Comparison of ENCODE assay signal across 17 cellular contexts in the genomic region with DNA sequence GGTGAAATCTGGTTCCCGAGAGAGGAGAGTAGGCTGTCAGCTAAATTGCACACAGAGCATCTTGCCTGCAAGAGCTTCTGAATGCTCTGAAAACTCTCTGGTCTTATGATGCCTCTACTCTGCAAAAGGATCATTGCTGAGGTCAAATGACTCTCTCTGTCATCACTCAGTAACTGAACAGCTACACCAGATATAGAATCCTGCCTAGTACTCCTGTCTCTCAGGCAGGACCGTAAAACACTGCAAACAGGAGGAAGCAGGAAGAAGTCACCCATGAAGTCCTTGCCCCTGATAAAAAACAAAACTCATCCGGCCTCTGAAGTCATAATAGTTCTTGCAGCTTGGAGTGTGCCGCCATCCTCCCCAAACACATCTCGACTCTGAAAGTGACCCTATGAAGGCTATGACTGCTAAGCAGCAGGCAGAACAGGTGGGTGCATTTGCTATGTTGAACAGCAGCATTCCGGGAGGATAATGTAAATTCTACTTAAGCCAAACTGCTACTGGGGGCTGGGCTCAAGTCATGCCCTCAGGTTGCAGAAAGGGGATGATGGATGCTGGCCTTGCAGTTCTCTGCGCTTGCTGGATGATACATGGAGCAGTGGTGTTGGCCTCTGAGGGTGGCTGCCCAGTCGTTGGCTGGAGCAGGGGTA.
DNase-seq lines count a peak whose midpoint lies in the region; ATAC-seq and TF ChIP-seq lines count a peak whose summit lies in the region.
"Had no signal": no experiment of that assay in that cellular context is flagged by ENCODE, and none has a peak within 500 bp of the region (broad histone marks: within the 10 kb centered on the region; RNA-seq: fewer than 3 reads in every experiment).

No MANE protein-coding gene starts in this region.

- H2BK120ac ChIP-seq in trophoblast cell (ENCODE audit: insufficient read depth, low read length, poor library complexity) = no peak overlapping the region

- H3K9me3 Mint-ChIP-seq in activated T-cell treated with anti-CD3 and anti-CD28 coated beads, Interleukin-2, amount 50 U/mL, for 4 hours = no peaks in the 10 kb centered on the region
- H3K9me3 Mint-ChIP-seq: activated CD4-positive, alpha-beta T cell treated with anti-CD3 and anti-CD28 coated beads, Interleukin-2, amount 10 ng/mL, durations not matched to agents 24 days and 14 days; dendritic cell treated with granulocyte-macrophage colony-stimulating factor and Interleukin-4, amounts not matched to agents 40 ng/mL and 50 ng/mL, for 4 days had no signal

- H3K4me1 ChIP-seq in trophoblast cell (ENCODE audit: control insufficient read depth in 1 of 2, insufficient read depth in 2 of 2, low read length in 2 of 2) (peaks cover 5 to 7% of the 10 kb centered on the region in 2 experiments), tibial nerve (no peaks in the 10 kb centered on the region)
- H3K4me1 ChIP-seq: prostate gland had no signal

- no peaks in the 10 kb centered on the region for H3K79me2 ChIP-seq in trophoblast cell (ENCODE audit: control insufficient read depth, insufficient read depth, low read length, poor library complexity)

- H3K36me3 ChIP-seq in trophoblast cell (ENCODE audit: control insufficient read depth in 1 of 2, insufficient read depth in 2 of 2, low read length in 2 of 2) = no peaks in the 10 kb centered on the region
- no peaks in the 10 kb centered on the region for H3K36me3 ChIP-seq in tibial nerve
- H3K36me3 ChIP-seq: esophagus squamous epithelium, prostate gland had no signal

- H3K4me1 Mint-ChIP-seq in activated T-cell treated with anti-CD3 and anti-CD28 coated beads, Interleukin-2, amount 50 U/mL, for 4 hours (ENCODE audit: low read depth) = peaks cover 4% of the 10 kb centered on the region

- H3K36me3 Mint-ChIP-seq in activated T-cell treated with anti-CD3 and anti-CD28 coated beads, Interleukin-2, amount 50 U/mL, for 4 hours (ENCODE audit: insufficient read depth) = no peaks in the 10 kb centered on the region

- H3K18ac ChIP-seq in trophoblast cell (ENCODE audit: low read length) = no peak overlapping the region

- H2BK5ac ChIP-seq in trophoblast cell (ENCODE audit: low read depth, low read length, poor library complexity) = no peak overlapping the region

- no peak for ATAC-seq in GM19455 (IDR thresholded peaks at IDR 0.05; ENCODE audit: unreplicated experiment)
- no peak for ATAC-seq in activated T-cell treated with anti-CD3 and anti-CD28 coated beads, Interleukin-2, amount 50 U/mL, for 4 hours
- ATAC-seq: T-helper 17 cell had no signal

- no peak overlapping the region for H4K91ac ChIP-seq in trophoblast cell (ENCODE audit: low read depth, low read length)

- no peak overlapping the region for H3K23ac ChIP-seq in trophoblast cell (ENCODE audit: low read length)

- H4K8ac ChIP-seq in trophoblast cell (ENCODE audit: low read depth, low read length) = no peak overlapping the region

- H3K4ac ChIP-seq in trophoblast cell (ENCODE audit: low read depth, low read length) = no peak overlapping the region

- H2AK5ac ChIP-seq in trophoblast cell (ENCODE audit: low read length) = no peak overlapping the region

- no peak overlapping the region for H3K27ac ChIP-seq in trophoblast cell (ENCODE audit: low read depth, low read length)
- H3K27ac ChIP-seq in tibial nerve = no peak overlapping the region
- H3K27ac ChIP-seq: esophagus squamous epithelium, prostate gland had no signal

- DNase-seq in ELR (ENCODE audit: low read depth) (peak; percentile 19), amniotic epithelial cell (ENCODE audit: low read depth) (peak; percentile 23), iPS-NIHi7 (ENCODE audit: extremely low spot score) (peak; percentile 40), trophoblast cell (peak; percentile 37 to 55), GM13977 (ENCODE audit: low spot score) (no peak), tibial nerve (ENCODE audit: low spot score in 2 of 2) (no peak)
- no peak for DNase-seq in activated T-cell treated with anti-CD3 and anti-CD28 coated beads, Interleukin-2, amount 50 U/mL, for 4 hours
- DNase-seq: activated CD4-positive, alpha-beta T cell treated with anti-CD3 and anti-CD28 coated beads, Interleukin-2, amount 10 ng/mL, durations not matched to agents 24 days and 14 days; activated T-cell treated with anti-CD3 and anti-CD28 coated beads, Interleukin-2, amount 50 U/mL, for 48 hours; amygdala; esophagus squamous epithelium; GOT3; NCI-H510A treated with DMSO at 0.1 percent for 48 hours; T-helper 17 cell had no signal

- no peaks in the 10 kb centered on the region for H3K27me3 ChIP-seq in trophoblast cell (ENCODE audit: insufficient read depth, low read length)
- no peaks in the 10 kb centered on the region for H3K27me3 ChIP-seq in tibial nerve
- H3K27me3 ChIP-seq: esophagus squamous epithelium had no signal

- no peak for TF ChIP-seq CTCF in GM13977 (IDR thresholded peaks at IDR 0.05; ENCODE audit: extremely low read depth, insufficient read depth, missing control alignments)
- TF ChIP-seq CTCF in tibial nerve (IDR thresholded peaks at IDR 0.05) = no peak

- no CpG with 5 or more reads among the region's 8 CpGs for whole genome bisulfite sequencing in trophoblast cell (ENCODE audit: extremely low coverage, insufficient coverage, insufficient read length)
- 65 to 69% methylated on average over 8 of the region's 8 CpGs for WGBS in tibial nerve, 2 donors

- H3K9ac ChIP-seq in trophoblast cell (ENCODE audit: low read length) = no peak overlapping the region

- in situ Hi-C loops in GM13977 (cut with MboI; ENCODE audit: low pct_unique_long_range_greater_than_20kb, low sequenced_read_pairs, unreplicated experiment) = no loop called here

- H3K79me1 ChIP-seq in trophoblast cell (ENCODE audit: low read length) = peaks cover 4% of the 10 kb centered on the region

- H2AFZ ChIP-seq in trophoblast cell (ENCODE audit: insufficient read depth, low read length, poor library complexity) = no peak overlapping the region

- H3K4me2 ChIP-seq in trophoblast cell (ENCODE audit: low read length) = no peak overlapping the region

- H2BK12ac ChIP-seq in trophoblast cell (ENCODE audit: low read length) = no peak overlapping the region

- H4K12ac ChIP-seq in trophoblast cell (ENCODE audit: low read depth, low read length) = no peak overlapping the region

- H3K4me3 ChIP-seq in trophoblast cell (ENCODE audit: low read depth, low read length) (no peak overlapping the region), tibial nerve (no peak overlapping the region)
- H3K4me3 ChIP-seq: esophagus squamous epithelium, prostate gland had no signal

- H3K9me3 ChIP-seq in trophoblast cell (ENCODE audit: insufficient read depth, low read depth, low read length) (no peaks in the 10 kb centered on the region), tibial nerve (no peaks in the 10 kb centered on the region)
- H3K9me3 ChIP-seq: esophagus squamous epithelium, prostate gland had no signal

- no peak overlapping the region for H3K4me3 Mint-ChIP-seq in activated T-cell treated with anti-CD3 and anti-CD28 coated beads, Interleukin-2, amount 50 U/mL, for 4 hours
- H3K4me3 Mint-ChIP-seq: activated CD4-positive, alpha-beta T cell treated with anti-CD3 and anti-CD28 coated beads, Interleukin-2, amount 10 ng/mL, durations not matched to agents 24 days and 14 days; dendritic cell treated with granulocyte-macrophage colony-stimulating factor and Interleukin-4, amounts not matched to agents 40 ng/mL and 50 ng/mL, for 4 days; T-helper 17 cell had no signal

- peaks cover 2% of the 10 kb centered on the region for H3K27me3 Mint-ChIP-seq in activated T-cell treated with anti-CD3 and anti-CD28 coated beads, Interleukin-2, amount 50 U/mL, for 4 hours (ENCODE audit: low read depth)

- TF ChIP-seq EP300 in tibial nerve (IDR thresholded peaks at IDR 0.05) = no peak

- TF ChIP-seq POLR2A in tibial nerve (IDR thresholded peaks at IDR 0.05) = no peak

- H3K14ac ChIP-seq in trophoblast cell (ENCODE audit: low read length) = no peak overlapping the region

Comparison
In these comparisons a context has a peak if more than half of its experiments do, and no peak if none do; other contexts are left out.
1. DNase-seq: peak in ELR (single experiment), amniotic epithelial cell (single experiment), iPS-NIHi7 (single experiment) and trophoblast cell (2 of 2); none in GM13977 (single experiment), tibial nerve (0 of 2) and activated T-cell treated with anti-CD3 and anti-CD28 coated beads, Interleukin-2, amount 50 U/mL, for 4 hours (single experiment).